Comparison of ENCODE assay signal across 10 cellular contexts in genomic region chr22:41290262-41291221, GRCh38. TPM values are rescaled to one million over a fixed set of nuclear protein-coding genes. Genes with fewer than 3 reads are reported as not detected.
A peak's percentile ranks its signal among the peaks of the same experiment; 100 is the strongest.
DNase-seq lines count a peak whose midpoint lies in the region; ATAC-seq, FAIRE-seq and TF ChIP-seq lines count a peak whose summit lies in the region.
"Had no signal": no experiment of that assay in that cellular context is flagged by ENCODE, and none has a peak within 500 bp of the region (broad histone marks: within the 10 kb centered on the region; RNA-seq: fewer than 3 reads in every experiment).

No MANE protein-coding gene starts in this region.

- H3K27me3 Mint-ChIP-seq in HFFc6 (ENCODE audit: insufficient read depth), result no peaks in the 10 kb centered on the region

- in situ Hi-C loops in astrocyte of the spinal cord (cut with HindIII; ENCODE audit: low sequenced_read_pairs), result no loop called here

- peak overlapping the region; percentile 92 for H3K27ac Mint-ChIP-seq in HFFc6
- H3K27ac Mint-ChIP-seq: T-helper 1 cell treated with Interleukin-12 subunit alpha and Interleukin-12 subunit beta and Interleukin-4 antibody, amounts not matched to agents 30 μg/mL and 1 μg/mL, for 36 hours had no signal

- intact Hi-C loops in upper lobe of right lung (cut with DNase I) (no loop called here), cardiac septum (cut with DNase I) (no loop called here)

- no peaks in the 10 kb centered on the region for H3K9me1 ChIP-seq in keratinocyte (ENCODE audit: control insufficient read depth, extremely low read depth, insufficient read depth, low read length)

- peak overlapping the region; percentile 39 for H3K9ac ChIP-seq in keratinocyte (ENCODE audit: control insufficient read depth, extremely low read depth, insufficient read depth, low read length)

- dilution Hi-C loops in keratinocyte (cut with MboI; ENCODE audit: extremely low pct_ligation_motif_present, low sequenced_read_pairs), result no loop called here

- H3K9me3 Mint-ChIP-seq in HFFc6, result no peaks in the 10 kb centered on the region
- H3K9me3 Mint-ChIP-seq: T-helper 1 cell treated with Interleukin-12 subunit alpha and Interleukin-12 subunit beta and Interleukin-4 antibody, amounts not matched to agents 30 μg/mL and 1 μg/mL, for 36 hours had no signal

- TF ChIP-seq CTCF in HFFc6 (IDR thresholded peaks at IDR 0.05) (no peak), astrocyte of the spinal cord (IDR thresholded peaks at IDR 0.05; ENCODE audit: low read depth, low read length) (no peak), keratinocyte (optimal IDR thresholded peaks at IDR 0.05 in 1 of 3, IDR thresholded peaks at IDR 0.05 in 1 of 3, conservative IDR thresholded peaks at IDR 0.05 in 1 of 3; ENCODE audit: extremely low read depth in 1 of 3, insufficient read depth in 2 of 3, low read length in 3 of 3) (no peak), upper lobe of right lung (IDR thresholded peaks at IDR 0.05) (no peak)

- H3K79me2 ChIP-seq in keratinocyte (ENCODE audit: control insufficient read depth, insufficient read depth, low read length), result peaks cover 3% of the 10 kb centered on the region

- peaks cover 4% of the 10 kb centered on the region for H3K36me3 Mint-ChIP-seq in HFFc6 (ENCODE audit: low read depth)

- peaks cover 50% of the 10 kb centered on the region for H3K4me1 Mint-ChIP-seq in HFFc6 (ENCODE audit: low read depth)

- H3K4me1 ChIP-seq in keratinocyte (ENCODE audit: control insufficient read depth, extremely low read depth, insufficient read depth, low read length) (peaks cover 47% of the 10 kb centered on the region), upper lobe of right lung (peaks cover 26% of the 10 kb centered on the region)

- no peaks in the 10 kb centered on the region for H3K36me3 ChIP-seq in keratinocyte (ENCODE audit: control insufficient read depth in 2 of 2, extremely low read depth in 1 of 2, insufficient read depth in 2 of 2, low read length in 2 of 2)
- H3K36me3 ChIP-seq in upper lobe of right lung, result no peaks in the 10 kb centered on the region

- no peaks in the 10 kb centered on the region for H4K20me1 ChIP-seq in keratinocyte (ENCODE audit: control insufficient read depth, extremely low read depth, insufficient read depth, low read length)

- no peak overlapping the region for H2AFZ ChIP-seq in keratinocyte (ENCODE audit: control insufficient read depth, low read length)

- peak overlapping the region; percentile 59 for H3K4me3 Mint-ChIP-seq in HFFc6
- H3K4me3 Mint-ChIP-seq: T-helper 1 cell treated with Interleukin-12 subunit alpha and Interleukin-12 subunit beta and Interleukin-4 antibody, amounts not matched to agents 30 μg/mL and 1 μg/mL, for 36 hours had no signal

- peak overlapping the region; percentile 57 for H3K4me2 ChIP-seq in keratinocyte (ENCODE audit: control insufficient read depth, extremely low read depth, insufficient read depth, low read depth, low read length)

- no peak for ATAC-seq in upper lobe of right lung

- FAIRE-seq in keratinocyte (lab: Jason Lieb, UNC), result no peak

- H3K9me3 ChIP-seq in keratinocyte (ENCODE audit: control insufficient read depth, low read depth, low read length), result no peaks in the 10 kb centered on the region
- no peaks in the 10 kb centered on the region for H3K9me3 ChIP-seq in upper lobe of right lung

- DNase-seq in HFFc6 (peak; percentile 87), astrocyte of the spinal cord (ENCODE audit: low read depth, low spot score) (peak; percentile 69), keratinocyte (ENCODE audit: low read depth, low spot score) (no peak), upper lobe of right lung (no peak), NCI-H446 (lab: John Stamatoyannopoulos, UW) (no peak), cardiac septum (ENCODE audit: low spot score) (no peak), NCI-H748 (lab: John Stamatoyannopoulos, UW; ENCODE audit: unreplicated experiment) (no peak)
- DNase-seq: activated effector memory CD4-positive, alpha-beta T cell treated with Interleukin-2 at 50 U/mL for 16 hours; NCI-H1092 treated with DMSO at 0.1 percent for 48 hours had no signal

- H3K4me3 ChIP-seq in astrocyte of the spinal cord (ENCODE audit: low read depth, low read length) (no peak overlapping the region), keratinocyte (ENCODE audit: control insufficient read depth in 2 of 3, extremely low read depth in 1 of 3, insufficient read depth in 2 of 3, low read depth in 1 of 3, low read length in 3 of 3) (no peak overlapping the region), upper lobe of right lung (no peak overlapping the region)

- peak overlapping the region; percentile 81 for H3K27ac ChIP-seq in keratinocyte (ENCODE audit: control insufficient read depth, insufficient read depth, low read length)
- H3K27ac ChIP-seq in upper lobe of right lung, result peak overlapping the region; percentile 61

- H3K27me3 ChIP-seq in keratinocyte (ENCODE audit: control insufficient read depth, extremely low read depth, insufficient read depth, low read length), result no peaks in the 10 kb centered on the region
- H3K27me3 ChIP-seq in upper lobe of right lung, result no peaks in the 10 kb centered on the region

RNA-seq across cellular contexts. Expression of gene RANGAP1, which starts 4.6 kb away (rescaled TPM):
- 100 to 1,000 TPM; 215 to 249 (median 227) TPM for total RNA-seq in HFFc6 (2021; fragmentation: NEBNext Ultra II Directional; extraction: Animal tissue kit (Norgen Biotek cat#: 25700))
- 85.9 to 119 TPM (median 108 TPM) in 3 replicates for polyA plus RNA-seq in keratinocyte
- 142 TPM for polyA plus RNA-seq in keratinocyte (2011; ENCODE audit: low read depth)
- 83.4 and 129 TPM in 2 replicates for polyA plus RNA-seq in keratinocyte (2011; cell fraction: cytosol; rRNA removed)
- polyA plus RNA-seq in keratinocyte (2011; cell fraction: nucleus; rRNA removed), result 185 and 218 TPM in 2 replicates
- polyA plus RNA-seq in keratinocyte (2012; ENCODE audit: low replicate concordance), result 103 and 136 TPM in 2 replicates
- polyA minus RNA-seq in keratinocyte, result 120 to 206 TPM (median 128 TPM) in 3 replicates
- 165 TPM for polyA minus RNA-seq in keratinocyte (2011; cell fraction: cytosol; rRNA and poly(A)+ RNA removed)
- 87.8 and 92.2 TPM in 2 replicates for polyA minus RNA-seq in keratinocyte (2011; cell fraction: nucleus; rRNA and poly(A)+ RNA removed)
- total RNA-seq in upper lobe of right lung, result 48.0 TPM
- 32.8 TPM for total RNA-seq in cardiac septum

RNA-seq across cellular contexts. Expression of gene ZC3H7B, which starts 10.8 kb away (rescaled TPM):
- 100 to 1,000 TPM; 108 to 137 (median 130) TPM for total RNA-seq in HFFc6 (2021; fragmentation: NEBNext Ultra II Directional; extraction: Animal tissue kit (Norgen Biotek cat#: 25700))
- polyA plus RNA-seq in keratinocyte, result 24.2 to 31.9 TPM (median 25.5 TPM) in 3 replicates
- polyA plus RNA-seq in keratinocyte (2011; ENCODE audit: low read depth), result 5.5 TPM
- 20.5 and 38.5 TPM in 2 replicates for polyA plus RNA-seq in keratinocyte (2011; cell fraction: cytosol; rRNA removed)
- polyA plus RNA-seq in keratinocyte (2011; cell fraction: nucleus; rRNA removed), result 42.2 and 55.8 TPM in 2 replicates
- 10.8 and 54.5 TPM in 2 replicates for polyA plus RNA-seq in keratinocyte (2012; ENCODE audit: low replicate concordance)
- polyA minus RNA-seq in keratinocyte, result 28.1 to 79.3 TPM (median 30.3 TPM) in 3 replicates
- 43.7 TPM for polyA minus RNA-seq in keratinocyte (2011; cell fraction: cytosol; rRNA and poly(A)+ RNA removed)
- polyA minus RNA-seq in keratinocyte (2011; cell fraction: nucleus; rRNA and poly(A)+ RNA removed), result 25.4 and 27.8 TPM in 2 replicates
- total RNA-seq in upper lobe of right lung, result 70.3 TPM
- total RNA-seq in cardiac septum, result 37.2 TPM

RNA-seq across cellular contexts. Expression of gene CHADL, which starts 49.8 kb away (rescaled TPM):
- under 1 TPM; 0.13 to 0.51 (median 0.45) TPM for total RNA-seq in HFFc6 (2021; fragmentation: NEBNext Ultra II Directional; extraction: Animal tissue kit (Norgen Biotek cat#: 25700))
- polyA plus RNA-seq in keratinocyte, result 0.16 to 0.26 TPM (median 0.26 TPM) in 3 replicates
- 0.27 TPM for polyA plus RNA-seq in keratinocyte (2011; ENCODE audit: low read depth)
- 0.07 and 0.27 TPM in 2 replicates for polyA plus RNA-seq in keratinocyte (2011; cell fraction: cytosol; rRNA removed)
- 0.31 and 0.32 TPM in 2 replicates for polyA plus RNA-seq in keratinocyte (2011; cell fraction: nucleus; rRNA removed)
- polyA plus RNA-seq in keratinocyte (2012; ENCODE audit: low replicate concordance), result 0.11 and 0.18 TPM in 2 replicates
- 0.10 to 0.66 TPM (median 0.13 TPM) in 3 replicates for polyA minus RNA-seq in keratinocyte
- not detected for polyA minus RNA-seq in keratinocyte (2011; cell fraction: cytosol; rRNA and poly(A)+ RNA removed)
- polyA minus RNA-seq in keratinocyte (2011; cell fraction: nucleus; rRNA and poly(A)+ RNA removed), result 0.42 and 0.85 TPM in 2 replicates
- total RNA-seq in upper lobe of right lung, result 3.4 TPM
- 2.9 TPM for total RNA-seq in cardiac septum

Comparison
In these comparisons a context has a peak if more than half of its experiments do, and no peak if none do; other contexts are left out.
1. DNase-seq: peak in HFFc6 (single experiment) and astrocyte of the spinal cord (single experiment); none in keratinocyte (single experiment), upper lobe of right lung (single experiment), NCI-H446 (0 of 2), cardiac septum (single experiment) and NCI-H748 (single experiment).